ENCODE assay signal across 9 cellular contexts in the genomic region with DNA sequence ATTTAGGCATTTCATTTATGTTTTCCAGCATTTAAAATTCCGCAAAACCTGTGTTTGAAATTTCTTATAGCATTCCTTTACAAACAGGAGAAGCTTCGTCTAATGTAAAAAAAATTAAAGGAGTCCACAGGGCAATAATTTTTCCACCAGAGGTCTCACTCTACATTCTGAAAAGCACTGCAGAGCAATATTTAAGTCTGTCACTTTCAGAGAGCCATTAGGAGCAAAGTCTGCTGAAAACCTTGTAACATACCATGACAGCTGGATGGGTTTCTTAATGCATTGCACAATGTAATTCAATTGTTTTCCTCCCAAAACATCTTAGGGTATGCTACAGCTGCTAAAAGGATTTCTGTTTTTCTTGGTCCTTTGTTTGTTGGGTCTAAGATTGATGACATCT.
DNase-seq lines count a peak whose midpoint lies in the region; FAIRE-seq and TF ChIP-seq lines count a peak whose summit lies in the region.
"Had no signal": no experiment of that assay in that cellular context is flagged by ENCODE, and none has a peak within 500 bp of the region (broad histone marks: within the 10 kb centered on the region; RNA-seq: fewer than 3 reads in every experiment).

No MANE protein-coding gene starts in this region.

- no peak overlapping the region for H3K4me3 ChIP-seq in epithelial cell of esophagus (ENCODE audit: low read length)
- H3K4me3 ChIP-seq in retinal pigment epithelial cell (ENCODE audit: low read length): no peak overlapping the region

- DNase-seq in DMS 273 (lab: John Stamatoyannopoulos, UW; ENCODE audit: unreplicated experiment) (peak; percentile 43), DMS 273 treated with DMSO at 0.1 percent for 48 hours (lab: John Stamatoyannopoulos, UW) (no peak), OCI-M1 (lab: John Stamatoyannopoulos, UW) (peak; percentile 59), epithelial cell of esophagus (ENCODE audit: low read depth) (peak; percentile 22), retinal pigment epithelial cell (ENCODE audit: low read depth) (no peak), HTR-8/SVneo (ENCODE audit: insufficient read length, low spot score) (no peak), iPS-NIHi11 (ENCODE audit: low spot score) (no peak), NCI-H510A treated with DMSO at 0.1 percent for 48 hours (lab: John Stamatoyannopoulos, UW) (no peak)
- DNase-seq: activated B cell treated with CpG ODN at 0.5 μM for 24 hours had no signal

- TF ChIP-seq CTCF in epithelial cell of esophagus (IDR thresholded peaks at IDR 0.05; ENCODE audit: insufficient read depth, low read depth, low read length, missing control alignments) (peak; percentile 44), retinal pigment epithelial cell (conservative IDR thresholded peaks at IDR 0.05; ENCODE audit: low read depth, low read length) (peak; percentile 49)

- FAIRE-seq in HTR-8/SVneo (lab: Jason Lieb, UNC): no peak

Comparison
In these comparisons a context has a peak if more than half of its experiments do, and no peak if none do; other contexts are left out.
1. DNase-seq: peak in DMS 273 (single experiment), OCI-M1 (single experiment) and epithelial cell of esophagus (single experiment); none in DMS 273 treated with DMSO at 0.1 percent for 48 hours (single experiment), retinal pigment epithelial cell (single experiment), HTR-8/SVneo (single experiment), iPS-NIHi11 (single experiment) and NCI-H510A treated with DMSO at 0.1 percent for 48 hours (single experiment).